Comparison of ENCODE assay signal across 12 cellular contexts in genomic region chr14:102785598-102785963, GRCh38. TPM values are rescaled to one million over a fixed set of nuclear protein-coding genes. Genes with fewer than 3 reads are reported as not detected.
DNase-seq lines count a peak whose midpoint lies in the region; ATAC-seq and TF ChIP-seq lines count a peak whose summit lies in the region.
"Had no signal": no experiment of that assay in that cellular context is flagged by ENCODE, and none has a peak within 500 bp of the region (broad histone marks: within the 10 kb centered on the region; RNA-seq: fewer than 3 reads in every experiment).

No MANE protein-coding gene starts in this region.

- peak; percentile 9 for TF ChIP-seq CTCF in fibroblast of villous mesenchyme (IDR thresholded peaks at IDR 0.05; ENCODE audit: insufficient read depth, low read depth, low read length)

- CTCF ChIA-PET in activated CD4-positive, alpha-beta T cell treated with anti-CD3 and anti-CD28 coated beads, Interleukin-2, amount 10 ng/mL, durations not matched to agents 7 days and 5 days (lab: Charles Lee), result interaction anchor here (1.5 to 2.5 kb wide), 2 partner anchors 18 to 33 kb away, joined by 4 to 5 read pairs; no protein-coding TSS in a partner anchor

- no peak overlapping the region for H3K4me3 ChIP-seq in fibroblast of villous mesenchyme (ENCODE audit: low read depth, low read length)
- H3K4me3 ChIP-seq: adrenal gland, pancreas, Peyer's patch had no signal

- H3K27ac Mint-ChIP-seq in activated CD4-positive, alpha-beta T cell treated with anti-CD3 and anti-CD28 coated beads, Interleukin-2, amount 10 ng/mL, durations not matched to agents 7 days and 5 days, result peak overlapping the region; percentile 22
- H3K27ac Mint-ChIP-seq in T-helper 17 cell, result peak overlapping the region; percentile 91

- H3K4me1 Mint-ChIP-seq in activated CD4-positive, alpha-beta T cell treated with anti-CD3 and anti-CD28 coated beads, Interleukin-2, amount 10 ng/mL, durations not matched to agents 7 days and 5 days, result peaks cover 67% of the 10 kb centered on the region
- H3K4me1 Mint-ChIP-seq in T-helper 17 cell, result peaks cover 65% of the 10 kb centered on the region

- H3K4me3 Mint-ChIP-seq in activated CD4-positive, alpha-beta T cell treated with anti-CD3 and anti-CD28 coated beads, Interleukin-2, amount 10 ng/mL, durations not matched to agents 7 days and 5 days, result no peak overlapping the region
- peak overlapping the region; percentile 84 for H3K4me3 Mint-ChIP-seq in T-helper 17 cell

- no peaks in the 10 kb centered on the region for H3K27me3 Mint-ChIP-seq in activated CD4-positive, alpha-beta T cell treated with anti-CD3 and anti-CD28 coated beads, Interleukin-2, amount 10 ng/mL, durations not matched to agents 7 days and 5 days
- no peaks in the 10 kb centered on the region for H3K27me3 Mint-ChIP-seq in T-helper 17 cell

- peaks cover 18% of the 10 kb centered on the region for H3K36me3 Mint-ChIP-seq in activated CD4-positive, alpha-beta T cell treated with anti-CD3 and anti-CD28 coated beads, Interleukin-2, amount 10 ng/mL, durations not matched to agents 7 days and 5 days (ENCODE audit: low read depth)
- H3K36me3 Mint-ChIP-seq in T-helper 17 cell (ENCODE audit: low read depth), result no peaks in the 10 kb centered on the region

- H3K9me3 Mint-ChIP-seq in activated CD4-positive, alpha-beta T cell treated with anti-CD3 and anti-CD28 coated beads, Interleukin-2, amount 10 ng/mL, durations not matched to agents 7 days and 5 days, result peaks cover 7% of the 10 kb centered on the region

- H3K9me3 ChIP-seq in T-helper 17 cell (ENCODE audit: control insufficient read depth, low read length, poor library complexity, severe bottlenecking), result no peaks in the 10 kb centered on the region
- H3K9me3 ChIP-seq: adrenal gland, pancreas, Peyer's patch had no signal

- POLR2A ChIA-PET in activated CD4-positive, alpha-beta T cell treated with anti-CD3 and anti-CD28 coated beads, Interleukin-2, amount 10 ng/mL, durations not matched to agents 7 days and 5 days (lab: Charles Lee), result no interaction called here

- ATAC-seq in GM19035 (IDR thresholded peaks at IDR 0.05; ENCODE audit: unreplicated experiment) (peak; percentile 23), T-helper 17 cell (no peak), GM21723 (IDR thresholded peaks at IDR 0.05; ENCODE audit: unreplicated experiment) (no peak)
- ATAC-seq: pancreas had no signal

- no peak for DNase-seq in activated CD4-positive, alpha-beta T cell treated with anti-CD3 and anti-CD28 coated beads, Interleukin-2, amount 10 ng/mL, durations not matched to agents 7 days and 5 days
- DNase-seq in activated CD4-positive, alpha-beta T cell treated with anti-CD3 and anti-CD28 coated beads for 4 hours, result no peak
- DNase-seq in T-helper 17 cell (no peak), fibroblast of villous mesenchyme (ENCODE audit: low read depth) (no peak), Kasumi-1 (lab: John Stamatoyannopoulos, UW) (no peak), ecto neural progenitor cell (ENCODE audit: low spot score) (no peak)
- DNase-seq: adrenal gland, NCI-H446, pancreas had no signal

RNA-seq across cellular contexts. Expression of gene TRAF3, which starts 8.3 kb away (rescaled TPM):
- 10 to 100 TPM; 38.9 to 40.2 TPM for total RNA-seq in activated CD4-positive, alpha-beta T cell treated with anti-CD3 and anti-CD28 coated beads, Interleukin-2, amount 10 ng/mL, durations not matched to agents 7 days and 5 days
- 10 to 100 TPM; 47.8 to 54.4 TPM for total RNA-seq in T-helper 17 cell
- 16.1 and 30.7 TPM in 2 replicates for total RNA-seq in fibroblast of villous mesenchyme
